Comparison of ENCODE assay signal across 2 cellular contexts in the genomic region with DNA sequence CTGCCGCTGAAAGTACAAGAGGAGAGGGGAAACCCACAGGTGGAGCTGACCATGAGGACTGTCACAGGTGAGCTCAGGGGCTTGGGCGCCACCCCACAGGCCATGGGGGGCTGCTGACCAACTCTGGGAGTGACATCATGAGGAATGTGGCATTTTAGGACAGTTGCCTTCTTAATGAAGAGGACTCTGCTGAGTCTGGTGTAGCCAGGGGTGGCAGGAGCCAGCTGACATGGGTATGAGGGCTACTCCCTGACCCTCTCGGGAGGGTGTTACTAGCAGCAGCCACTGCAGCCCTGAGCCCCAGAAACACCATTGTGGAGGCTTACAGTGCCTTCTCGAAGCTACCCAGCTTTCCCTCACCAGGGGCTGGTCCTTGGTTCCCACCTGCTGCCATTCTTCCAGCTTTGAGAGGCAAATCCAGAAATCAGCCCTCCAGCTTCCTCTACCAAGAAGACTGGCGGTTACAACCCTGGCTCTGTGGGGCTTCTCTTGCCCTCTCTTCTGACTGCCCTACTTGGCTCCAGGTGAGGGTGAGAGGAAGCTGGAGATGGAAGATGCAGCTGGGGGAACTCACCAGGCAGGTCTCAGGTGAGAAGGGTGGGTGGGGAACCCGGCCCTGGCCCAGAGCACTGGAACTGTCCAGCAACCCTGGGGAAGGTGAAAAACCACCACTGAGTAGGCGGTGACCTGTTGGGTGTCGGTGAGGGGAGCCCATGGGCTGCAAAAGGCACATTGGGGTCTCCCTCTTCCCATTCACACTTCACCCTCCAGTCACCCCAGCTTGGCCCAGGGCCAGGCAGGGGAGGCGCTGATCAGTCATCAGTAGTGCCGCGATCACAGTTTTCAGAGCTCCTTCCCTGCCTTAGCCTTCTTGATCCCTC.
TF ChIP-seq lines count a peak whose summit lies in the region.

No MANE protein-coding gene starts in this region.

TF ChIP-seq in HCT116, 20 proteins besides CTCF, POLR2A, EP300 and RAD21:
- TF ChIP-seq SIN3A (IDR thresholded peaks at IDR 0.05; ENCODE audit: low read depth) (no peak), YY1 (IDR thresholded peaks at IDR 0.05; ENCODE audit: extremely low read depth, insufficient replicate concordance, low read depth, low read length) (no peak), REST (IDR thresholded peaks at IDR 0.05; ENCODE audit: low read depth) (peak; percentile 24; the same call in 1 of the 2 replicates), ATF3 (IDR thresholded peaks at IDR 0.05) (no peak), POLR2AphosphoS5 (IDR thresholded peaks at IDR 0.05; ENCODE audit: low read depth, low read length) (no peak)

TF ChIP-seq in K562, 482 proteins besides CTCF, POLR2A, EP300 and RAD21:
- TF ChIP-seq EHMT2 (IDR thresholded peaks at IDR 0.05) (0 out of 2 replicates have a peak, but pooled peaks have one; percentile 12), COPS2 (conservative IDR thresholded peaks at IDR 0.05) (no peak), NFIC (IDR thresholded peaks at IDR 0.05) (peak; percentile 62), ARID1B (IDR thresholded peaks at IDR 0.05) (no peak)
